In the genomic region with DNA sequence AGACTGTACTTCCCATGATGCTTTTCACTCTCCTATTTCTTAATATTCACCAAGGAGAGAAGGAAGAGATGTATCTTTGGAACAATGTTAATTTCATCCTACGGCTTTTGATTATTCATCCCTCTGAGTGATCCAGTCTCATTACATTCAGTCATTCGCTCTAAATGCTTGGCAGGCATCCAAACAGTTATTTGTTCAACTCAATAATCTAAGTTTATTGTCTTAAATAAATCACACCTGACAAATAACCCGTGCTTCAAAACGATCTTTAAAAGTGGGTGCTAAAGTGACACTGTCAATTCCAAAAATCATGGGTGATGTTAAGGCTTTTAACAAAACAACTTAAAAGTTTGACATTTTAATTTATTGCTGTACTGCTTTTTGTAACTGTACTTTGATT, we compare ENCODE assay signal across 26 cellular contexts.
DNase-seq lines count a peak whose midpoint lies in the region; ATAC-seq lines count a peak whose summit lies in the region.
"Had no signal": no experiment of that assay in that cellular context is flagged by ENCODE, and none has a peak within 500 bp of the region (broad histone marks: within the 10 kb centered on the region; RNA-seq: fewer than 3 reads in every experiment).

No MANE protein-coding gene starts in this region.

- DNase-seq in NCI-H2081 (lab: John Stamatoyannopoulos, UW) (peak; percentile 45 to 72), NCI-H2081 treated with DMSO at 0.1 percent for 48 hours (lab: John Stamatoyannopoulos, UW) (no peak), NCI-H1105 (lab: John Stamatoyannopoulos, UW) (peak; percentile 82), NCI-H69 (lab: John Stamatoyannopoulos, UW) (peak; percentile 95), renal cortical epithelial cell (ENCODE audit: low read depth) (peak; percentile 6), hippocampal formation (lab: John Stamatoyannopoulos, UW) (no peak)
- DNase-seq: activated CD4-positive, alpha-beta T cell treated with anti-CD3 and anti-CD28 coated beads for 48 hours; activated gamma-delta T cell treated with Interleukin-2 at 50 U/mL for 16 hours; activated T-cell treated with anti-CD3 and anti-CD28 coated beads, Interleukin-2, amount 50 U/mL, for 24 hours; CD8-positive, alpha-beta T cell; central memory CD4-positive, alpha-beta T cell; endodermal cell; heart left ventricle; kidney glomerular epithelial cell; lower lobe of right lung; NCI-H1048; NCI-H345; nephron progenitor cell; SHP77 treated with DMSO at 0.1 percent for 48 hours; spleen; transverse colon; WERI-Rb-1 had no signal

- ATAC-seq in HG02571 (IDR thresholded peaks at IDR 0.05; ENCODE audit: unreplicated experiment) = no peak
- ATAC-seq in HG03432 (IDR thresholded peaks at IDR 0.05; ENCODE audit: unreplicated experiment) = no peak
- ATAC-seq: CD8-positive, alpha-beta T cell; foreskin keratinocyte; heart left ventricle; lower lobe of right lung; Panc1 had no signal

Comparison
In these comparisons a context has a peak if more than half of its experiments do, and no peak if none do; other contexts are left out.
1. DNase-seq: peak in NCI-H2081 (2 of 2), NCI-H1105 (single experiment), NCI-H69 (single experiment) and renal cortical epithelial cell (single experiment); none in NCI-H2081 treated with DMSO at 0.1 percent for 48 hours (single experiment) and hippocampal formation (0 of 2).